8 cellular contexts compared by ENCODE assay signal in the genomic region with DNA sequence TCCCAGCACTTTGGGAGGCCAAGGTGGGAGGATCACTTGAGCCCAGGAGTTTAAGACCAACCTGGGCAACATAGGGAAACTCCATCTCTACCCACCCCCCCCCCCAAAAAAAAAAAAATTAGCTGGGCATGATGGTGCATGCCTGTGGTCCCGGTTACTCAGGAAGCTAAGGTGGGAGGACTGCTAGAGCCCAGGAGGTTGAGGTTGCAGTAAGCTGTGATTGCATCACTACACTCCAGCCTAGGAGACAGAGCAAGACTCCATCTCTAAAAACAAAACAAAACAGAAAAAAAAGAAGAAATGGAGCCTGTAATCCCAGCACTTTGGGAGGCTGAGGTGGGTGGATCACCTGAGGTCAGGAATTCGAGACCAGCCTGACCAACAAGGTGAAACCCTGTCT. TPM values are rescaled to one million over a fixed set of nuclear protein-coding genes. Genes with fewer than 3 reads are reported as not detected.
"Had no signal": no experiment of that assay in that cellular context is flagged by ENCODE, and none has a peak within 500 bp of the region (broad histone marks: within the 10 kb centered on the region; RNA-seq: fewer than 3 reads in every experiment).

No MANE protein-coding gene starts in this region.

RNA-seq across cellular contexts. Expression of gene SPARCL1, which starts 37.3 kb away (rescaled TPM):
- total RNA-seq: activated naive CD4-positive, alpha-beta T cell treated with anti-CD3 and anti-CD28 coated beads, Interleukin-2, amount 50 U/mL, for 72 hours; activated T-cell treated with anti-CD3 and anti-CD28 coated beads, Interleukin-2, amount 50 U/mL, for 72 hours; epithelial cell of proximal tubule; fibroblast of villous mesenchyme; kidney epithelial cell; naive thymus-derived CD8-positive, alpha-beta T cell; SK-MEL-5 had no signal
- polyA plus RNA-seq: immature natural killer cell; naive thymus-derived CD8-positive, alpha-beta T cell had no signal
